ENCODE assay signal across 1 cellular context in genomic region chr13:52454825-52455676, GRCh38.
TF ChIP-seq lines count a peak whose summit lies in the region.

A gene with protein sequence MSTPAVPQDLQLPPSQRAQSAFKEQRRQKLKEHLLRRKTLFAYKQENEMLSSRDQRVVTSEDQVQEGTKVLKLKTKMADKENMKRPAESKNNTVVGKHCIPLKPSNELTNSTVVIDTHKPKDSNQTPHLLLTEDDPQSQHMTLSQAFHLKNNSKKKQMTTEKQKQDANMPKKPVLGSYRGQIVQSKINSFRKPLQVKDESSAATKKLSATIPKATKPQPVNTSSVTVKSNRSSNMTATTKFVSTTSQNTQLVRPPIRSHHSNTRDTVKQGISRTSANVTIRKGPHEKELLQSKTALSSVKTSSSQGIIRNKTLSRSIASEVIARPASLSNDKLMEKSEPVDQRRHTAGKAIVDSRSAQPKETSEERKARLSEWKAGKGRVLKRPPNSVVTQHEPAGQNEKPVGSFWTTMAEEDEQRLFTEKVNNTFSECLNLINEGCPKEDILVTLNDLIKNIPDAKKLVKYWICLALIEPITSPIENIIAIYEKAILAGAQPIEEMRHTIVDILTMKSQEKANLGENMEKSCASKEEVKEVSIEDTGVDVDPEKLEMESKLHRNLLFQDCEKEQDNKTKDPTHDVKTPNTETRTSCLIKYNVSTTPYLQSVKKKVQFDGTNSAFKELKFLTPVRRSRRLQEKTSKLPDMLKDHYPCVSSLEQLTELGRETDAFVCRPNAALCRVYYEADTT (plus strand): TSS chr13:52455478. CDS start chr13:52455557, 79 bp downstream.

TF ChIP-seq in HepG2, 621 proteins besides CTCF, POLR2A, EP300 and RAD21 (continued from another document):
- TF ChIP-seq, protein P1, sequence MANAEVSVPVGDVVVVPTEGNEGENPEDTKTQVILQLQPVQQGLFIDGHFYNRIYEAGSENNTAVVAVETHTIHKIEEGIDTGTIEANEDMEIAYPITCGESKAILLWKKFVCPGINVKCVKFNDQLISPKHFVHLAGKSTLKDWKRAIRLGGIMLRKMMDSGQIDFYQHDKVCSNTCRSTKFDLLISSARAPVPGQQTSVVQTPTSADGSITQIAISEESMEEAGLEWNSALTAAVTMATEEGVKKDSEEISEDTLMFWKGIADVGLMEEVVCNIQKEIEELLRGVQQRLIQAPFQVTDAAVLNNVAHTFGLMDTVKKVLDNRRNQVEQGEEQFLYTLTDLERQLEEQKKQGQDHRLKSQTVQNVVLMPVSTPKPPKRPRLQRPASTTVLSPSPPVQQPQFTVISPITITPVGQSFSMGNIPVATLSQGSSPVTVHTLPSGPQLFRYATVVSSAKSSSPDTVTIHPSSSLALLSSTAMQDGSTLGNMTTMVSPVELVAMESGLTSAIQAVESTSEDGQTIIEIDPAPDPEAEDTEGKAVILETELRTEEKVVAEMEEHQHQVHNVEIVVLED (CRISPR knock-in tag; IDR thresholded peaks at IDR 0.05; ENCODE audit: borderline replicate concordance) = peak; percentile 66; the same call in 1 of the 2 replicates
- TF ChIP-seq ISL2 (CRISPR knock-in tag; IDR thresholded peaks at IDR 0.05) (no peak; the same call in 1 of the 2 replicates), ZNF687 (CRISPR knock-in tag; IDR thresholded peaks at IDR 0.05) (peak; percentile 81), HOXA7 (CRISPR knock-in tag; IDR thresholded peaks at IDR 0.05) (no peak), HOMEZ (CRISPR knock-in tag; IDR thresholded peaks at IDR 0.05; ENCODE audit: low read depth) (peak; percentile 38; the same call in 1 of the 2 replicates), SRY (CRISPR knock-in tag; IDR thresholded peaks at IDR 0.05) (no peak; the same call in 1 of the 2 replicates), HDAC2 (CRISPR knock-in tag; IDR thresholded peaks at IDR 0.05) (no peak), ZNF770 (CRISPR knock-in tag; IDR thresholded peaks at IDR 0.05) (no peak), ZBTB8A (CRISPR knock-in tag; IDR thresholded peaks at IDR 0.05; ENCODE audit: borderline replicate concordance, low read depth) (no peak), RBFOX2 (IDR thresholded peaks at IDR 0.05; ENCODE audit: low read depth, low read length) (peak; percentile 92), ZNF317 (CRISPR knock-in tag; IDR thresholded peaks at IDR 0.05) (peak; percentile 78), TEAD2 (CRISPR knock-in tag; IDR thresholded peaks at IDR 0.05) (no peak), SMARCC2 (IDR thresholded peaks at IDR 0.05) (no peak), KDM4B (CRISPR knock-in tag; IDR thresholded peaks at IDR 0.05) (no peak), NR2C2 (CRISPR knock-in tag; IDR thresholded peaks at IDR 0.05; ENCODE audit: borderline replicate concordance) (no peak), SATB2 (CRISPR knock-in tag; IDR thresholded peaks at IDR 0.05) (no peak), IRF2 (CRISPR knock-in tag; IDR thresholded peaks at IDR 0.05) (0 out of 2 replicates have a peak, but pooled peaks have one; percentile 3), SOX5 (CRISPR knock-in tag; IDR thresholded peaks at IDR 0.05; ENCODE audit: borderline replicate concordance) (no peak; the same call in 1 of the 2 replicates), ZNF7 (CRISPR knock-in tag; IDR thresholded peaks at IDR 0.05) (no peak), MLLT10 (CRISPR knock-in tag; IDR thresholded peaks at IDR 0.05) (no peak), KDM3A (CRISPR knock-in tag; IDR thresholded peaks at IDR 0.05; ENCODE audit: low read depth) (no peak), ZNF570 (CRISPR knock-in tag; IDR thresholded peaks at IDR 0.05; ENCODE audit: borderline replicate concordance) (no peak), MXD1 (CRISPR knock-in tag; IDR thresholded peaks at IDR 0.05) (peak; percentile 85)
- TF ChIP-seq, protein P2, sequence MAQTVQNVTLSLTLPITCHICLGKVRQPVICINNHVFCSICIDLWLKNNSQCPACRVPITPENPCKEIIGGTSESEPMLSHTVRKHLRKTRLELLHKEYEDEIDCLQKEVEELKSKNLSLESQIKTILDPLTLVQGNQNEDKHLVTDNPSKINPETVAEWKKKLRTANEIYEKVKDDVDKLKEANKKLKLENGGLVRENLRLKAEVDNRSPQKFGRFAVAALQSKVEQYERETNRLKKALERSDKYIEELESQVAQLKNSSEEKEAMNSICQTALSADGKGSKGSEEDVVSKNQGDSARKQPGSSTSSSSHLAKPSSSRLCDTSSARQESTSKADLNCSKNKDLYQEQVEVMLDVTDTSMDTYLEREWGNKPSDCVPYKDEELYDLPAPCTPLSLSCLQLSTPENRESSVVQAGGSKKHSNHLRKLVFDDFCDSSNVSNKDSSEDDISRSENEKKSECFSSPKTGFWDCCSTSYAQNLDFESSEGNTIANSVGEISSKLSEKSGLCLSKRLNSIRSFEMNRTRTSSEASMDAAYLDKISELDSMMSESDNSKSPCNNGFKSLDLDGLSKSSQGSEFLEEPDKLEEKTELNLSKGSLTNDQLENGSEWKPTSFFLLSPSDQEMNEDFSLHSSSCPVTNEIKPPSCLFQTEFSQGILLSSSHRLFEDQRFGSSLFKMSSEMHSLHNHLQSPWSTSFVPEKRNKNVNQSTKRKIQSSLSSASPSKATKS (CRISPR knock-in tag; IDR thresholded peaks at IDR 0.05) = no peak
- TF ChIP-seq, protein P3, sequence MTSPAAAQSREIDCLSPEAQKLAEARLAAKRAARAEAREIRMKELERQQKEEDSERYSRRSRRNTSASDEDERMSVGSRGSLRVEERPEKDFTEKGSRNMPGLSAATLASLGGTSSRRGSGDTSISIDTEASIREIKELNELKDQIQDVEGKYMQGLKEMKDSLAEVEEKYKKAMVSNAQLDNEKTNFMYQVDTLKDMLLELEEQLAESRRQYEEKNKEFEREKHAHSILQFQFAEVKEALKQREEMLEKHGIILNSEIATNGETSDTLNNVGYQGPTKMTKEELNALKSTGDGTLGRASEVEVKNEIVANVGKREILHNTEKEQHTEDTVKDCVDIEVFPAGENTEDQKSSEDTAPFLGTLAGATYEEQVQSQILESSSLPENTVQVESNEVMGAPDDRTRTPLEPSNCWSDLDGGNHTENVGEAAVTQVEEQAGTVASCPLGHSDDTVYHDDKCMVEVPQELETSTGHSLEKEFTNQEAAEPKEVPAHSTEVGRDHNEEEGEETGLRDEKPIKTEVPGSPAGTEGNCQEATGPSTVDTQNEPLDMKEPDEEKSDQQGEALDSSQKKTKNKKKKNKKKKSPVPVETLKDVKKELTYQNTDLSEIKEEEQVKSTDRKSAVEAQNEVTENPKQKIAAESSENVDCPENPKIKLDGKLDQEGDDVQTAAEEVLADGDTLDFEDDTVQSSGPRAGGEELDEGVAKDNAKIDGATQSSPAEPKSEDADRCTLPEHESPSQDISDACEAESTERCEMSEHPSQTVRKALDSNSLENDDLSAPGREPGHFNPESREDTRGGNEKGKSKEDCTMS (CRISPR knock-in tag; conservative IDR thresholded peaks at IDR 0.05) = no peak
- TF ChIP-seq, protein P4, sequence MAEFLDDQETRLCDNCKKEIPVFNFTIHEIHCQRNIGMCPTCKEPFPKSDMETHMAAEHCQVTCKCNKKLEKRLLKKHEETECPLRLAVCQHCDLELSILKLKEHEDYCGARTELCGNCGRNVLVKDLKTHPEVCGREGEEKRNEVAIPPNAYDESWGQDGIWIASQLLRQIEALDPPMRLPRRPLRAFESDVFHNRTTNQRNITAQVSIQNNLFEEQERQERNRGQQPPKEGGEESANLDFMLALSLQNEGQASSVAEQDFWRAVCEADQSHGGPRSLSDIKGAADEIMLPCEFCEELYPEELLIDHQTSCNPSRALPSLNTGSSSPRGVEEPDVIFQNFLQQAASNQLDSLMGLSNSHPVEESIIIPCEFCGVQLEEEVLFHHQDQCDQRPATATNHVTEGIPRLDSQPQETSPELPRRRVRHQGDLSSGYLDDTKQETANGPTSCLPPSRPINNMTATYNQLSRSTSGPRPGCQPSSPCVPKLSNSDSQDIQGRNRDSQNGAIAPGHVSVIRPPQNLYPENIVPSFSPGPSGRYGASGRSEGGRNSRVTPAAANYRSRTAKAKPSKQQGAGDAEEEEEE (CRISPR knock-in tag; IDR thresholded peaks at IDR 0.05; ENCODE audit: borderline replicate concordance) = no peak
- TF ChIP-seq, protein P5, sequence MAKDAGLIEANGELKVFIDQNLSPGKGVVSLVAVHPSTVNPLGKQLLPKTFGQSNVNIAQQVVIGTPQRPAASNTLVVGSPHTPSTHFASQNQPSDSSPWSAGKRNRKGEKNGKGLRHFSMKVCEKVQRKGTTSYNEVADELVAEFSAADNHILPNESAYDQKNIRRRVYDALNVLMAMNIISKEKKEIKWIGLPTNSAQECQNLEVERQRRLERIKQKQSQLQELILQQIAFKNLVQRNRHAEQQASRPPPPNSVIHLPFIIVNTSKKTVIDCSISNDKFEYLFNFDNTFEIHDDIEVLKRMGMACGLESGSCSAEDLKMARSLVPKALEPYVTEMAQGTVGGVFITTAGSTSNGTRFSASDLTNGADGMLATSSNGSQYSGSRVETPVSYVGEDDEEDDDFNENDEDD (CRISPR knock-in tag; IDR thresholded peaks at IDR 0.05; ENCODE audit: borderline replicate concordance) = peak; percentile 93
- TF ChIP-seq, protein P6, sequence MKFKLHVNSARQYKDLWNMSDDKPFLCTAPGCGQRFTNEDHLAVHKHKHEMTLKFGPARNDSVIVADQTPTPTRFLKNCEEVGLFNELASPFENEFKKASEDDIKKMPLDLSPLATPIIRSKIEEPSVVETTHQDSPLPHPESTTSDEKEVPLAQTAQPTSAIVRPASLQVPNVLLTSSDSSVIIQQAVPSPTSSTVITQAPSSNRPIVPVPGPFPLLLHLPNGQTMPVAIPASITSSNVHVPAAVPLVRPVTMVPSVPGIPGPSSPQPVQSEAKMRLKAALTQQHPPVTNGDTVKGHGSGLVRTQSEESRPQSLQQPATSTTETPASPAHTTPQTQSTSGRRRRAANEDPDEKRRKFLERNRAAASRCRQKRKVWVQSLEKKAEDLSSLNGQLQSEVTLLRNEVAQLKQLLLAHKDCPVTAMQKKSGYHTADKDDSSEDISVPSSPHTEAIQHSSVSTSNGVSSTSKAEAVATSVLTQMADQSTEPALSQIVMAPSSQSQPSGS (CRISPR knock-in tag; IDR thresholded peaks at IDR 0.05) = no peak
